In the genomic region with DNA sequence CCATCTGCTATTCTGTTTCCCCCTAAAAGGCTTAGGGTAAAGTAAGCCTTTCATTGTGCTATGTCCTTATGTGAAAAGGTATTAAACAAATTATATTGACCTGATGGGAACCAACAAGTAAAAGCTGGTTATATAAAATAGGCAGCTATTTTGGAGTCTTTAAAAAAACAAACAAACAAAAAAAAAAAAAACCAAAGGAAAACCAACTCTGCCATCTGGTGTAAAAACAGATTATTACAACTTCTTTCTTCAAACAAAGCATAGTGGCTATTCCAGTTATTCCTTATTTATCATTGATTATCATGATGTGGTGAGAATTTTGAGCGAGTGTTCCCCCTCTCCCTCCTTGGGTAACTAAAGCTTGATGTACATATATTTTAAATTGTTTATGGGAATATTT, we compare ENCODE assay signal across 9 cellular contexts.
DNase-seq lines count a peak whose midpoint lies in the region; ATAC-seq and TF ChIP-seq lines count a peak whose summit lies in the region.
"Had no signal": no experiment of that assay in that cellular context is flagged by ENCODE, and none has a peak within 500 bp of the region (broad histone marks: within the 10 kb centered on the region; RNA-seq: fewer than 3 reads in every experiment).

No MANE protein-coding gene starts in this region.

- H3K79me2 ChIP-seq in OCI-LY7 (ENCODE audit: insufficient read depth, low read depth, low read length) (no peaks in the 10 kb centered on the region), fibroblast of lung (ENCODE audit: control insufficient read depth, insufficient read depth, low read length) (no peaks in the 10 kb centered on the region)

- no peaks in the 10 kb centered on the region for H3K36me3 ChIP-seq in OCI-LY7 (ENCODE audit: insufficient read depth, low read length)
- no peaks in the 10 kb centered on the region for H3K36me3 ChIP-seq in fibroblast of lung (ENCODE audit: control insufficient read depth, insufficient read depth, low read length)
- no peaks in the 10 kb centered on the region for H3K36me3 ChIP-seq in suprapubic skin
- H3K36me3 ChIP-seq: SJSA1 had no signal

- no peak for TF ChIP-seq EP300 in suprapubic skin (IDR thresholded peaks at IDR 0.05)

- CTCF ChIA-PET in OCI-LY7 (lab: Charles Lee; ENCODE audit: unreplicated experiment): no interaction called here

- ATAC-seq in HG02973 (IDR thresholded peaks at IDR 0.05; ENCODE audit: unreplicated experiment) (no peak), HG02759 (IDR thresholded peaks at IDR 0.05; ENCODE audit: unreplicated experiment) (no peak)

- POLR2A ChIA-PET in OCI-LY7 (lab: Charles Lee): no interaction called here

- H4K20me1 ChIP-seq in OCI-LY7 (ENCODE audit: insufficient read depth, low read length) (no peaks in the 10 kb centered on the region), fibroblast of lung (ENCODE audit: control insufficient read depth, extremely low read depth, insufficient read depth, low read length) (no peaks in the 10 kb centered on the region)

- no peak overlapping the region for H2AFZ ChIP-seq in OCI-LY7 (ENCODE audit: low read length)
- no peak overlapping the region for H2AFZ ChIP-seq in fibroblast of lung (ENCODE audit: low read length)

- intact Hi-C loops in OCI-LY7 (cut with micrococcal nuclease; ENCODE audit: unreplicated experiment): loop anchor here (1.0 to 10.0 kb wide), 2 partner anchors 151 to 176 kb away; no protein-coding TSS in a partner anchor

- no TSS peak for BruUV-seq in OCI-LY7 (replicated peaks; lab: Mats Ljungman, UMichigan)

- H3K4me1 ChIP-seq in OCI-LY7 (ENCODE audit: insufficient read depth, low read length, poor library complexity, severe bottlenecking): no peaks in the 10 kb centered on the region
- H3K4me1 ChIP-seq in fibroblast of lung (ENCODE audit: control insufficient read depth, extremely low read depth, insufficient read depth, low read length): peaks cover 6% of the 10 kb centered on the region
- peaks cover 8% of the 10 kb centered on the region for H3K4me1 ChIP-seq in suprapubic skin

- H3K4me2 ChIP-seq in OCI-LY7 (ENCODE audit: low read length) (no peak overlapping the region), fibroblast of lung (ENCODE audit: extremely low read depth, insufficient read depth, low read length) (no peak overlapping the region)

- DNase-seq in NCI-H526 (lab: John Stamatoyannopoulos, UW) (peak; percentile 7 to 36), NCI-H526 treated with DMSO at 0.1 percent for 48 hours (lab: John Stamatoyannopoulos, UW) (no peak), OCI-LY7 (ENCODE audit: low spot score) (no peak), fibroblast of lung (ENCODE audit: low read depth in 2 of 2) (peak in 1 of 2 donors; percentile 41), suprapubic skin (ENCODE audit: low spot score in 2 of 2) (no peak), NCI-H345 treated with DMSO at 0.1 percent for 48 hours (lab: John Stamatoyannopoulos, UW; ENCODE audit: unreplicated experiment) (no peak)

- H3K9me2 ChIP-seq in OCI-LY7 (ENCODE audit: insufficient read depth, low read length): no peaks in the 10 kb centered on the region

- H3K4me3 ChIP-seq in OCI-LY7 (ENCODE audit: low read depth, low read length, poor library complexity, severe bottlenecking) (no peak overlapping the region), fibroblast of lung (replicated peaks in 1 of 4; ENCODE audit: control extremely low read depth in 1 of 4, insufficient read depth in 1 of 4, low read depth in 3 of 4, low read length in 4 of 4) (no peak overlapping the region), suprapubic skin (no peak overlapping the region)
- H3K4me3 ChIP-seq: SJSA1 had no signal

- peak; percentile 82 for TF ChIP-seq CTCF in OCI-LY7 (conservative IDR thresholded peaks at IDR 0.05; ENCODE audit: low read length)
- TF ChIP-seq CTCF in fibroblast of lung (conservative IDR thresholded peaks at IDR 0.05 in 1 of 2, IDR thresholded peaks at IDR 0.05 in 1 of 2; ENCODE audit: low read depth in 1 of 2, low read length in 2 of 2): peak; percentile 10 to 32
- TF ChIP-seq CTCF in suprapubic skin (IDR thresholded peaks at IDR 0.05): peak; percentile 36 to 69

- H3K27ac ChIP-seq in OCI-LY7 (ENCODE audit: low read depth, low read length, poor library complexity, severe bottlenecking): no peak overlapping the region
- H3K27ac ChIP-seq in fibroblast of lung (ENCODE audit: insufficient read depth, low read length): no peak overlapping the region
- H3K27ac ChIP-seq in suprapubic skin: no peak overlapping the region
- H3K27ac ChIP-seq: SJSA1 had no signal

- 7% methylated on average over 1 of the region's 1 CpG for WGBS in suprapubic skin

- H3K9me3 ChIP-seq in OCI-LY7 (ENCODE audit: low read length): no peaks in the 10 kb centered on the region
- no peaks in the 10 kb centered on the region for H3K9me3 ChIP-seq in fibroblast of lung (ENCODE audit: control insufficient read depth, insufficient read depth, low read depth, low read length)
- H3K9me3 ChIP-seq in suprapubic skin: no peaks in the 10 kb centered on the region
- H3K9me3 ChIP-seq: SJSA1 had no signal

- no peak for TF ChIP-seq POLR2A in suprapubic skin (IDR thresholded peaks at IDR 0.05)

- no peaks in the 10 kb centered on the region for H3K27me3 ChIP-seq in fibroblast of lung (ENCODE audit: control insufficient read depth, insufficient read depth, low read length)
- H3K27me3 ChIP-seq in suprapubic skin: peaks cover 1% of the 10 kb centered on the region
- H3K27me3 ChIP-seq: SJSA1 had no signal

- H3K9ac ChIP-seq in fibroblast of lung (ENCODE audit: insufficient read depth, low read length): no peak overlapping the region

Comparison
In these comparisons a context has a peak if more than half of its experiments do, and no peak if none do; other contexts are left out.
1. DNase-seq: peak in NCI-H526 (2 of 2); none in NCI-H526 treated with DMSO at 0.1 percent for 48 hours (single experiment), OCI-LY7 (single experiment), suprapubic skin (0 of 2) and NCI-H345 treated with DMSO at 0.1 percent for 48 hours (single experiment).
2. CTCF ChIP-seq: peak in every context shown above with its lines; median percentile 82 in OCI-LY7; 52 in suprapubic skin; 21 in fibroblast of lung.